In genomic region chr3:179347108-179347382, GRCh38 we compare ENCODE assay signal across 8 cellular contexts. TPM values are rescaled to one million over a fixed set of nuclear protein-coding genes. Genes with fewer than 3 reads are reported as not detected.
A peak's percentile ranks its signal among the peaks of the same experiment; 100 is the strongest.
DNase-seq lines count a peak whose midpoint lies in the region; ATAC-seq and TF ChIP-seq lines count a peak whose summit lies in the region.

No MANE protein-coding gene starts in this region.

- peak overlapping the region; percentile 87 for H3K4me2 ChIP-seq in osteoblast (ENCODE audit: insufficient read depth, low read length)

- TF ChIP-seq POLR2A in Peyer's patch (IDR thresholded peaks at IDR 0.05) (no peak), esophagus squamous epithelium (IDR thresholded peaks at IDR 0.05) (no peak)

- in situ Hi-C loops in ACHN (cut with HindIII; ENCODE audit: low pct_ligation_motif_present, low pct_unique_long_range_greater_than_20kb, low sequenced_read_pairs) = no loop called here

- CTCF ChIA-PET in CD8-positive, alpha-beta T cell (lab: Charles Lee) = interaction anchor here (0.7 kb wide), 1 partner anchor 332 kb away, joined by 3 read pairs; no protein-coding TSS in a partner anchor

- no peaks in the 10 kb centered on the region for H3K27me3 Mint-ChIP-seq in CD8-positive, alpha-beta T cell (ENCODE audit: low read depth)

- POLR2A ChIA-PET in CD8-positive, alpha-beta T cell (lab: Charles Lee) = interaction anchor here (1.0 to 3.0 kb wide), 4 partner anchors 23 to 276 kb away, joined by 4 to 16 read pairs (median 8); partner anchors contain the start of genes PIK3CA, ZMAT3 and ZNF639

- peaks cover 35% of the 10 kb centered on the region for H3K79me2 ChIP-seq in osteoblast (ENCODE audit: insufficient read depth, low read length)

- H4K20me1 ChIP-seq in osteoblast (ENCODE audit: insufficient read depth, low read length) = no peaks in the 10 kb centered on the region

- no peak for DNase-seq in CD8-positive, alpha-beta T cell
- DNase-seq in Peyer's patch (no peak), esophagus squamous epithelium (lab: John Stamatoyannopoulos, UW) (no peak), osteoblast (ENCODE audit: insufficient read length, low spot score, missing footprints) (no peak), ACHN (no peak), NCI-H128 (lab: John Stamatoyannopoulos, UW; ENCODE audit: unreplicated experiment) (no peak)
- DNase-seq in activated CD4-positive, alpha-beta T cell treated with anti-CD3 and anti-CD28 coated beads for 4 hours = no peak

- no peak for ATAC-seq in CD8-positive, alpha-beta T cell
- no peak for ATAC-seq in GM21529 (IDR thresholded peaks at IDR 0.05; ENCODE audit: unreplicated experiment)

- H3K27ac ChIP-seq in CD8-positive, alpha-beta T cell (ENCODE audit: low read depth, low read length) = peak overlapping the region; percentile 68
- peak overlapping the region; percentile 78 to 94 (median 87) for H3K27ac ChIP-seq in Peyer's patch
- H3K27ac ChIP-seq in esophagus squamous epithelium = peak overlapping the region; percentile 92 to 93 (median 92)
- H3K27ac ChIP-seq in osteoblast (ENCODE audit: low read depth, low read length) = peak overlapping the region; percentile 72

- peaks cover 9% of the 10 kb centered on the region for H3K36me3 ChIP-seq in CD8-positive, alpha-beta T cell (ENCODE audit: insufficient read depth, low read length)
- H3K36me3 ChIP-seq in Peyer's patch (peaks cover 0 to 23% (median 0%) of the 10 kb centered on the region in 3 donors), esophagus squamous epithelium (peaks cover 0 to 28% (median 0%) of the 10 kb centered on the region in 3 donors), osteoblast (ENCODE audit: insufficient read depth, low read length) (peaks cover 19% of the 10 kb centered on the region)

- 9 to 11% methylated on average over 7 to 8 of the region's 12 CpGs for WGBS in esophagus squamous epithelium, 2 donors

- peaks cover 6% of the 10 kb centered on the region for H3K4me1 ChIP-seq in CD8-positive, alpha-beta T cell (ENCODE audit: insufficient read depth, low read length)
- H3K4me1 ChIP-seq in Peyer's patch = peaks cover 0 to 9% (median 0%) of the 10 kb centered on the region in 4 donors
- H3K4me1 ChIP-seq in esophagus squamous epithelium = peaks cover 6 to 34% (median 12%) of the 10 kb centered on the region in 3 donors
- H3K4me1 ChIP-seq in osteoblast (ENCODE audit: insufficient read depth, low read length) = peaks cover 16% of the 10 kb centered on the region

- peak overlapping the region; percentile 100 for H3K4me3 Mint-ChIP-seq in CD8-positive, alpha-beta T cell

- no peaks in the 10 kb centered on the region for H3K9me3 Mint-ChIP-seq in CD8-positive, alpha-beta T cell

- H2AFZ ChIP-seq in osteoblast (ENCODE audit: low read length) = peak overlapping the region; percentile 99

- H3K36me3 Mint-ChIP-seq in CD8-positive, alpha-beta T cell = peaks cover 25% of the 10 kb centered on the region

- peak overlapping the region; percentile 99 for H3K27ac Mint-ChIP-seq in CD8-positive, alpha-beta T cell

- intact Hi-C loops in CD8-positive, alpha-beta T cell (cut with DNase I, micrococcal nuclease) = loop anchor here (1.0 to 10.0 kb wide), 10 partner anchors 24 to 1638 kb away; partner anchors contain the start of genes ACTL6A (in 2 of the 2), MRPL47 (in 2 of the 2), NDUFB5 (in 2 of the 2) and DNAJC19 (in 1 of the 2)
- intact Hi-C loops in esophagus squamous epithelium (cut with DNase I) = loop anchor here (10.0 kb wide), 1 partner anchor 218 kb away; the partner anchor contains the start of gene ACTL6A

- no peaks in the 10 kb centered on the region for H3K9me3 ChIP-seq in CD8-positive, alpha-beta T cell (ENCODE audit: low read length)
- H3K9me3 ChIP-seq in Peyer's patch = no peaks in the 10 kb centered on the region
- H3K9me3 ChIP-seq in esophagus squamous epithelium = no peaks in the 10 kb centered on the region
- no peaks in the 10 kb centered on the region for H3K9me3 ChIP-seq in osteoblast (ENCODE audit: low read depth, low read length)

- H3K4me1 Mint-ChIP-seq in CD8-positive, alpha-beta T cell (ENCODE audit: low read depth) = peaks cover 33% of the 10 kb centered on the region

- H3K27me3 ChIP-seq in CD8-positive, alpha-beta T cell (ENCODE audit: insufficient read depth, low read length) = no peaks in the 10 kb centered on the region
- H3K27me3 ChIP-seq in Peyer's patch (no peaks in the 10 kb centered on the region), esophagus squamous epithelium (no peaks in the 10 kb centered on the region), osteoblast (ENCODE audit: insufficient read depth, low read length) (no peaks in the 10 kb centered on the region)

- no peak for TF ChIP-seq CTCF in CD8-positive, alpha-beta T cell (IDR thresholded peaks at IDR 0.05)
- TF ChIP-seq CTCF in Peyer's patch (IDR thresholded peaks at IDR 0.05) (no peak), esophagus squamous epithelium (IDR thresholded peaks at IDR 0.05) (no peak), osteoblast (IDR thresholded peaks at IDR 0.05; ENCODE audit: extremely low read depth, low read depth, low read length) (no peak)

- H3K4me3 ChIP-seq in CD8-positive, alpha-beta T cell (ENCODE audit: low read depth, low read length) = peak overlapping the region; percentile 89
- H3K4me3 ChIP-seq in Peyer's patch (peak overlapping the region; percentile 75 to 94 (median 86)), esophagus squamous epithelium (peak overlapping the region; percentile 85 to 94 (median 94)), osteoblast (ENCODE audit: insufficient read depth, low read length) (peak overlapping the region; percentile 99)

RNA-seq across cellular contexts. Expression of gene MFN1, which starts 0.5 kb away (rescaled TPM):
- 10 to 100 TPM; 21.9 to 26.7 TPM for total RNA-seq in CD8-positive, alpha-beta T cell
- total RNA-seq in Peyer's patch (100 to 1,000 TPM in 1 of 4 donors, 10 to 100 TPM in 3; 34.0 to 124 (median 45.3) TPM), esophagus squamous epithelium (10 to 100 TPM; 25.2 to 55.3 (median 38.2) TPM), osteoblast (56.8 and 63.6 TPM in 2 replicates)

RNA-seq across cellular contexts. Expression of gene ZNF639, which starts 24.2 kb away (rescaled TPM):
- 100 to 1,000 TPM; 103 to 112 TPM for total RNA-seq in CD8-positive, alpha-beta T cell
- total RNA-seq in Peyer's patch = 10 to 100 TPM; 24.0 to 51.2 (median 29.8) TPM
- 10 to 100 TPM; 10.0 to 43.6 (median 33.9) TPM for total RNA-seq in esophagus squamous epithelium
- 51.0 and 51.8 TPM in 2 replicates for total RNA-seq in osteoblast
